Comparison of ENCODE assay signal across 9 cellular contexts in genomic region chr14:95495538-95496025, GRCh38. TPM values are rescaled to one million over a fixed set of nuclear protein-coding genes. Genes with fewer than 3 reads are reported as not detected.
A peak's percentile ranks its signal among the peaks of the same experiment; 100 is the strongest.
DNase-seq lines count a peak whose midpoint lies in the region; ATAC-seq, FAIRE-seq and TF ChIP-seq lines count a peak whose summit lies in the region.
"Had no signal": no experiment of that assay in that cellular context is flagged by ENCODE, and none has a peak within 500 bp of the region (broad histone marks: within the 10 kb centered on the region; RNA-seq: fewer than 3 reads in every experiment).

No MANE protein-coding gene starts in this region.

- peak overlapping the region in 19 of 21 experiments; percentile 12 to 86 (median 68) for H3K27ac ChIP-seq in skin epidermis
- H3K27ac ChIP-seq: SJSA1 had no signal

- peak; percentile 64 to 81 for DNase-seq in Kasumi-1 (lab: John Stamatoyannopoulos, UW)
- peak; percentile 83 for DNase-seq in bronchial epithelial cell (ENCODE audit: low read depth)
- no peak for DNase-seq in NCI-H128 (lab: John Stamatoyannopoulos, UW; ENCODE audit: unreplicated experiment)
- DNase-seq in activated CD4-positive, CD25-positive, alpha-beta regulatory T cell (lab: John Stamatoyannopoulos, UW) = no peak
- no peak for DNase-seq in NCI-H510A (lab: John Stamatoyannopoulos, UW)

- H3K27me3 ChIP-seq in bronchial epithelial cell (ENCODE audit: control insufficient read depth, insufficient read depth, low read length) = no peaks in the 10 kb centered on the region
- H3K27me3 ChIP-seq: SJSA1 had no signal

- H3K4me3 ChIP-seq in bronchial epithelial cell (ENCODE audit: low read depth, low read length) = no peak overlapping the region
- H3K4me3 ChIP-seq in skin epidermis = no peak overlapping the region
- H3K4me3 ChIP-seq: SJSA1 had no signal

- ATAC-seq in GM18520 (IDR thresholded peaks at IDR 0.05; ENCODE audit: unreplicated experiment) = peak; percentile 84
- ATAC-seq in GM21723 (IDR thresholded peaks at IDR 0.05; ENCODE audit: unreplicated experiment) = peak; percentile 93

- H3K36me3 ChIP-seq in bronchial epithelial cell (ENCODE audit: control insufficient read depth, insufficient read depth, low read length) = no peaks in the 10 kb centered on the region
- H3K36me3 ChIP-seq: SJSA1 had no signal

- no peak for FAIRE-seq in bronchial epithelial cell (lab: Jason Lieb, UNC)

- no peak for TF ChIP-seq CTCF in bronchial epithelial cell (IDR thresholded peaks at IDR 0.05; ENCODE audit: insufficient read depth, low read length, severe bottlenecking)

RNA-seq across cellular contexts. Expression of gene SYNE3, which starts 20.9 kb away (rescaled TPM):
- total RNA-seq in bronchial epithelial cell = 4.6 and 5.3 TPM in 2 replicates

RNA-seq across cellular contexts. Expression of gene GLRX5, which starts 39.3 kb away (rescaled TPM):
- total RNA-seq in bronchial epithelial cell = 41.6 and 74.8 TPM in 2 replicates

Comparison
In these comparisons a context has a peak if more than half of its experiments do, and no peak if none do; other contexts are left out.
1. DNase-seq: peak in Kasumi-1 (2 of 2) and bronchial epithelial cell (single experiment); none in NCI-H128 (single experiment), activated CD4-positive, CD25-positive, alpha-beta regulatory T cell (0 of 4) and NCI-H510A (single experiment).